2 cellular contexts compared by ENCODE assay signal in the genomic region with DNA sequence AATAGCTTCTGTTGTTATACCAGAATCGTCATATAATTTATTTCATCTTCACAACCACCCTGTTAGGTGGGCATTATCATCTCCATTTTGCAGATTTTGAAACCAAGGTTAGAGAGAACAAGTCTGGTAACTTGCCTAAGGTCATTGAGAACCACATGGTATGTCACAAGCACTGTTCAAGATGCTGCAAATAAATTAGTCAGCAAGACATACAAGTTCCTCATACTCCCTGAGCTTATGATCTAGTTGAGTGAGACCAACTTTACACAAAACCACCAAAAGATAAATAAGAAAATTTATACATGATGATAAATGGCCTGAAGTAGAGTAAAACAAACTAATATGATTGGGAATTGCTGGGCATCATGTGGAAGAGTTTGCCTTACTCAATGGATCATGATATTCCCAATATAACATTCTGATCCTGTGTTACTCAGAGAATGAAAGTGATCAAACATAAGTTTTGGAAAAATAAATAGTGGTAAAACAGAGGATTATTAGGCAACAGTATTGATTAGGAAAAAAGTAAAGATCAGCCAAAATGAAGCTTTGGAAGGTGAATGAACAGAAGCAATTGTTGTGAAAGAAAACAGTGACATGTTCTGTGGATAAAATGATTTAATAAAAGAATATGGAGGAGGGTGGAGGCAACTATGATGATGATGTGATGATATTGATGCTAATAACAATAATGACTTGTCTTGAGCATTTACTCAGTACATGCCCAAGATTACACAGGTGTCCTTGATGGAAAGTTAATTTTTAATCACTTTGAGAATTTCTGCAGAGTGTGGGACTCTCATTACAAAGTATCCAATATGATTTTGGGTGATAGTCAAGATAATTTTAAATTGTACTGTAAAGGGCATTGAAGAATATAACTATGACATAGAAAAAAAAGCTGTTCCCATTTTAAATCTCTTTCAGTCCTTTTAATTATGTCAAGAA.
A peak's percentile ranks its signal among the peaks of the same experiment; 100 is the strongest.
TF ChIP-seq lines count a peak whose summit lies in the region.

No MANE protein-coding gene starts in this region.

TF ChIP-seq in liver, 16 proteins besides CTCF, POLR2A, EP300 and RAD21 (continued from another document):
- TF ChIP-seq YY1 (IDR thresholded peaks at IDR 0.05) (peak; percentile 19), TAF1 (conservative IDR thresholded peaks at IDR 0.05) (no peak), JUND (IDR thresholded peaks at IDR 0.05) (peak in 1 of 2 donors; percentile 46), RXRA (IDR thresholded peaks at IDR 0.05) (peak; percentile 41 to 61), FOXA1 (IDR thresholded peaks at IDR 0.05) (no peak), SP1 (IDR thresholded peaks at IDR 0.05) (peak; percentile 39)
- TF ChIP-seq, protein P1, sequence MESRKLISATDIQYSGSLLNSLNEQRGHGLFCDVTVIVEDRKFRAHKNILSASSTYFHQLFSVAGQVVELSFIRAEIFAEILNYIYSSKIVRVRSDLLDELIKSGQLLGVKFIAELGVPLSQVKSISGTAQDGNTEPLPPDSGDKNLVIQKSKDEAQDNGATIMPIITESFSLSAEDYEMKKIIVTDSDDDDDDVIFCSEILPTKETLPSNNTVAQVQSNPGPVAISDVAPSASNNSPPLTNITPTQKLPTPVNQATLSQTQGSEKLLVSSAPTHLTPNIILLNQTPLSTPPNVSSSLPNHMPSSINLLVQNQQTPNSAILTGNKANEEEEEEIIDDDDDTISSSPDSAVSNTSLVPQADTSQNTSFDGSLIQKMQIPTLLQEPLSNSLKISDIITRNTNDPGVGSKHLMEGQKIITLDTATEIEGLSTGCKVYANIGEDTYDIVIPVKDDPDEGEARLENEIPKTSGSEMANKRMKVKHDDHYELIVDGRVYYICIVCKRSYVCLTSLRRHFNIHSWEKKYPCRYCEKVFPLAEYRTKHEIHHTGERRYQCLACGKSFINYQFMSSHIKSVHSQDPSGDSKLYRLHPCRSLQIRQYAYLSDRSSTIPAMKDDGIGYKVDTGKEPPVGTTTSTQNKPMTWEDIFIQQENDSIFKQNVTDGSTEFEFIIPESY (IDR thresholded peaks at IDR 0.05) = peak; percentile 32
- TF ChIP-seq, protein P2, sequence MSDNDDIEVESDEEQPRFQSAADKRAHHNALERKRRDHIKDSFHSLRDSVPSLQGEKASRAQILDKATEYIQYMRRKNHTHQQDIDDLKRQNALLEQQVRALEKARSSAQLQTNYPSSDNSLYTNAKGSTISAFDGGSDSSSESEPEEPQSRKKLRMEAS (IDR thresholded peaks at IDR 0.05) = no peak

TF ChIP-seq in HepG2, 621 proteins besides CTCF, POLR2A, EP300 and RAD21 (continued from another document):
- TF ChIP-seq, protein P3, sequence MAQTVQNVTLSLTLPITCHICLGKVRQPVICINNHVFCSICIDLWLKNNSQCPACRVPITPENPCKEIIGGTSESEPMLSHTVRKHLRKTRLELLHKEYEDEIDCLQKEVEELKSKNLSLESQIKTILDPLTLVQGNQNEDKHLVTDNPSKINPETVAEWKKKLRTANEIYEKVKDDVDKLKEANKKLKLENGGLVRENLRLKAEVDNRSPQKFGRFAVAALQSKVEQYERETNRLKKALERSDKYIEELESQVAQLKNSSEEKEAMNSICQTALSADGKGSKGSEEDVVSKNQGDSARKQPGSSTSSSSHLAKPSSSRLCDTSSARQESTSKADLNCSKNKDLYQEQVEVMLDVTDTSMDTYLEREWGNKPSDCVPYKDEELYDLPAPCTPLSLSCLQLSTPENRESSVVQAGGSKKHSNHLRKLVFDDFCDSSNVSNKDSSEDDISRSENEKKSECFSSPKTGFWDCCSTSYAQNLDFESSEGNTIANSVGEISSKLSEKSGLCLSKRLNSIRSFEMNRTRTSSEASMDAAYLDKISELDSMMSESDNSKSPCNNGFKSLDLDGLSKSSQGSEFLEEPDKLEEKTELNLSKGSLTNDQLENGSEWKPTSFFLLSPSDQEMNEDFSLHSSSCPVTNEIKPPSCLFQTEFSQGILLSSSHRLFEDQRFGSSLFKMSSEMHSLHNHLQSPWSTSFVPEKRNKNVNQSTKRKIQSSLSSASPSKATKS (CRISPR knock-in tag; IDR thresholded peaks at IDR 0.05) = no peak
- TF ChIP-seq ESRRA (CRISPR knock-in tag; IDR thresholded peaks at IDR 0.05; ENCODE audit: low read depth) = no peak
- no peak for TF ChIP-seq MED13 (CRISPR knock-in tag; IDR thresholded peaks at IDR 0.05)
- no peak for TF ChIP-seq ZNF724P (CRISPR knock-in tag; IDR thresholded peaks at IDR 0.05; ENCODE audit: borderline replicate concordance)
- no peak for TF ChIP-seq ZSCAN25 (CRISPR knock-in tag; IDR thresholded peaks at IDR 0.05)
- TF ChIP-seq, protein P4, sequence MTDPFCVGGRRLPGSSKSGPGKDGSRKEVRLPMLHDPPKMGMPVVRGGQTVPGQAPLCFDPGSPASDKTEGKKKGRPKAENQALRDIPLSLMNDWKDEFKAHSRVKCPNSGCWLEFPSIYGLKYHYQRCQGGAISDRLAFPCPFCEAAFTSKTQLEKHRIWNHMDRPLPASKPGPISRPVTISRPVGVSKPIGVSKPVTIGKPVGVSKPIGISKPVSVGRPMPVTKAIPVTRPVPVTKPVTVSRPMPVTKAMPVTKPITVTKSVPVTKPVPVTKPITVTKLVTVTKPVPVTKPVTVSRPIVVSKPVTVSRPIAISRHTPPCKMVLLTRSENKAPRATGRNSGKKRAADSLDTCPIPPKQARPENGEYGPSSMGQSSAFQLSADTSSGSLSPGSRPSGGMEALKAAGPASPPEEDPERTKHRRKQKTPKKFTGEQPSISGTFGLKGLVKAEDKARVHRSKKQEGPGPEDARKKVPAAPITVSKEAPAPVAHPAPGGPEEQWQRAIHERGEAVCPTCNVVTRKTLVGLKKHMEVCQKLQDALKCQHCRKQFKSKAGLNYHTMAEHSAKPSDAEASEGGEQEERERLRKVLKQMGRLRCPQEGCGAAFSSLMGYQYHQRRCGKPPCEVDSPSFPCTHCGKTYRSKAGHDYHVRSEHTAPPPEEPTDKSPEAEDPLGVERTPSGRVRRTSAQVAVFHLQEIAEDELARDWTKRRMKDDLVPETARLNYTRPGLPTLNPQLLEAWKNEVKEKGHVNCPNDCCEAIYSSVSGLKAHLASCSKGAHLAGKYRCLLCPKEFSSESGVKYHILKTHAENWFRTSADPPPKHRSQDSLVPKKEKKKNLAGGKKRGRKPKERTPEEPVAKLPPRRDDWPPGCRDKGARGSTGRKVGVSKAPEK (CRISPR knock-in tag; IDR thresholded peaks at IDR 0.05; ENCODE audit: borderline replicate concordance) = no peak
- TF ChIP-seq HNF4G (IDR thresholded peaks at IDR 0.05; ENCODE audit: borderline replicate concordance, low read depth, low read length) = no peak
- no peak for TF ChIP-seq HNF4G (CRISPR knock-in tag; IDR thresholded peaks at IDR 0.05; ENCODE audit: borderline replicate concordance, low read depth)
- TF ChIP-seq KDM3A (CRISPR knock-in tag; IDR thresholded peaks at IDR 0.05; ENCODE audit: low read depth) = no peak
- no peak for TF ChIP-seq SNAPC2 (CRISPR knock-in tag; IDR thresholded peaks at IDR 0.05)
- no peak for TF ChIP-seq REL (CRISPR knock-in tag; conservative IDR thresholded peaks at IDR 0.05)
- no peak for TF ChIP-seq TBL1XR1 (IDR thresholded peaks at IDR 0.05; ENCODE audit: borderline replicate concordance, low read length, partially characterized antibody)
- TF ChIP-seq RBAK (CRISPR knock-in tag; IDR thresholded peaks at IDR 0.05) = no peak
